In the genomic region with DNA sequence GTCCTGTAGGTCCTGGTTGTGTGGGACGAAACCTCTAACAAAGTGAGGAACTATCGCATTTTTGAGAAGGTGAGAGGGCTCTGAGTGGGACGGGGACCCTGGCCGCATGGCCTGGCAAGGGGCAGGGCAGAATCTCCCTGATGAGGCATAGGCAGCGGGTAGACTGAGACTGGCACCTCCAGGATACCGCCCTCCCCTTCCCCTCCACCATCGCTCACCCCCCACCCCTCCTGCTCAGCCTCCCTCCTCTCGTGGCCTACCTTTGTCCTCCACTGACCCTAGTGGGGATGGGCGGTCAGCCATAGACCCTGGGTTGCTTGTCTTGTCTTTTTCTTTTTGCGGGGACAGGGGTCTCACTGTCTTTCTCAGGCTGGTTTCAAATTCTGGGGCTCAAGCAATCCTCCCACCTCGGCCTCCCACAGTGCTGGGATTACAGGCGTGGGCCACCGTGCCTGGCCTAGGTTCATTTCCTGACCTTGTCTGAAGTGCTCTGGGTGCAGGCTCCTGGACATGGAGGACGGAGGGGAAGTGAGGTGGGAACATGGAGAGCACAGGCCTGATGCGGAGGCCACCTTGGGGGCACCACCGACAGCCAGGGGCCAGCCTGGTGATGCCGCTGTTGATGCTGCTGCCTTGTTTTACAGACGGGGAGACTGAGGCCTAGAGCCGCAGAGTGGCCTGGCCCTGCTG, we compare ENCODE assay signal across 13 cellular contexts. TPM values are rescaled to one million over a fixed set of nuclear protein-coding genes. Genes with fewer than 3 reads are reported as not detected.
DNase-seq lines count a peak whose midpoint lies in the region; ATAC-seq and TF ChIP-seq lines count a peak whose summit lies in the region.
"Had no signal": no experiment of that assay in that cellular context is flagged by ENCODE, and none has a peak within 500 bp of the region (broad histone marks: within the 10 kb centered on the region; RNA-seq: fewer than 3 reads in every experiment).

No MANE protein-coding gene starts in this region.

- no peaks in the 10 kb centered on the region for H3K27me3 Mint-ChIP-seq in activated CD8-positive, alpha-beta T cell treated with anti-CD3 and anti-CD28 coated beads, Interleukin-2, amount 10 ng/mL, durations not matched to agents 7 days and 5 days (ENCODE audit: low read depth)
- H3K27me3 Mint-ChIP-seq in activated CD8-positive, alpha-beta T cell treated with anti-CD3 and anti-CD28 coated beads for 36 hours, result no peaks in the 10 kb centered on the region
- H3K27me3 Mint-ChIP-seq in neural crest cell (ENCODE audit: low read depth), result no peaks in the 10 kb centered on the region

- H3K27ac Mint-ChIP-seq in activated CD8-positive, alpha-beta T cell treated with anti-CD3 and anti-CD28 coated beads, Interleukin-2, amount 10 ng/mL, durations not matched to agents 7 days and 5 days, result peak overlapping the region; percentile 76
- H3K27ac Mint-ChIP-seq in activated CD8-positive, alpha-beta T cell treated with anti-CD3 and anti-CD28 coated beads for 36 hours, result no peak overlapping the region
- H3K27ac Mint-ChIP-seq in neural crest cell (ENCODE audit: unreplicated experiment), result peak overlapping the region; percentile 57

- no peaks in the 10 kb centered on the region for H3K9me3 Mint-ChIP-seq in activated CD8-positive, alpha-beta T cell treated with anti-CD3 and anti-CD28 coated beads, Interleukin-2, amount 10 ng/mL, durations not matched to agents 7 days and 5 days (ENCODE audit: insufficient read depth)
- no peaks in the 10 kb centered on the region for H3K9me3 Mint-ChIP-seq in activated CD8-positive, alpha-beta T cell treated with anti-CD3 and anti-CD28 coated beads for 36 hours
- no peaks in the 10 kb centered on the region for H3K9me3 Mint-ChIP-seq in neural crest cell

- no peak for TF ChIP-seq CTCF in activated CD8-positive, alpha-beta T cell treated with anti-CD3 and anti-CD28 coated beads for 36 hours (IDR thresholded peaks at IDR 0.05)
- TF ChIP-seq CTCF in neural crest cell (conservative IDR thresholded peaks at IDR 0.05), result no peak

- H3K4me3 Mint-ChIP-seq in activated CD8-positive, alpha-beta T cell treated with anti-CD3 and anti-CD28 coated beads, Interleukin-2, amount 10 ng/mL, durations not matched to agents 7 days and 5 days, result no peak overlapping the region
- H3K4me3 Mint-ChIP-seq in activated CD8-positive, alpha-beta T cell treated with anti-CD3 and anti-CD28 coated beads for 36 hours, result no peak overlapping the region
- no peak overlapping the region for H3K4me3 Mint-ChIP-seq in neural crest cell

- DNase-seq in activated CD8-positive, alpha-beta T cell treated with anti-CD3 and anti-CD28 coated beads, Interleukin-2, amount 10 ng/mL, durations not matched to agents 7 days and 5 days, result no peak
- DNase-seq in activated CD8-positive, alpha-beta T cell treated with anti-CD3 and anti-CD28 coated beads for 36 hours, result no peak
- DNase-seq in activated T-cell treated with anti-CD3 and anti-CD28 coated beads, Interleukin-2, amount 50 U/mL, for 48 hours, result peak; percentile 13 to 14
- DNase-seq in neural crest cell (ENCODE audit: low read depth, low spot score) (no peak), SIG-M5 treated with dmso at 0.1 percent for 504 hours (lab: John Stamatoyannopoulos, UW; ENCODE audit: unreplicated experiment) (no peak), hepatic stellate cell (ENCODE audit: low spot score) (no peak)
- DNase-seq: NCI-H1417 treated with DMSO at 0.1 percent for 48 hours; NCI-H526 treated with DMSO at 0.1 percent for 48 hours; stimulated activated CD4-positive, alpha-beta T cell treated with anti-CD3 and anti-CD28 coated beads, Interleukin-15, amount 100 ng/mL, for 24 hours had no signal

- ATAC-seq in activated CD8-positive, alpha-beta T cell treated with anti-CD3 and anti-CD28 coated beads, Interleukin-2, amount 10 ng/mL, durations not matched to agents 7 days and 5 days, result no peak
- ATAC-seq in activated CD8-positive, alpha-beta T cell treated with anti-CD3 and anti-CD28 coated beads for 36 hours, result no peak
- peak; percentile 6 for ATAC-seq in GM21390 (IDR thresholded peaks at IDR 0.05; ENCODE audit: unreplicated experiment)
- ATAC-seq in GM18498 (IDR thresholded peaks at IDR 0.05; ENCODE audit: unreplicated experiment), result no peak
- ATAC-seq: lower lobe of right lung, Right ventricle myocardium inferior had no signal

- POLR2A ChIA-PET in activated CD8-positive, alpha-beta T cell treated with anti-CD3 and anti-CD28 coated beads, Interleukin-2, amount 10 ng/mL, durations not matched to agents 7 days and 5 days (lab: Charles Lee), result no interaction called here
- POLR2A ChIA-PET in activated CD8-positive, alpha-beta T cell treated with anti-CD3 and anti-CD28 coated beads for 36 hours (lab: Charles Lee), result interaction anchor here (2.5 kb wide), 1 partner anchor 20 kb away, joined by 11 read pairs; no protein-coding TSS in a partner anchor

- H3K4me1 Mint-ChIP-seq in activated CD8-positive, alpha-beta T cell treated with anti-CD3 and anti-CD28 coated beads, Interleukin-2, amount 10 ng/mL, durations not matched to agents 7 days and 5 days (ENCODE audit: low read depth), result peaks cover 47% of the 10 kb centered on the region
- H3K4me1 Mint-ChIP-seq in activated CD8-positive, alpha-beta T cell treated with anti-CD3 and anti-CD28 coated beads for 36 hours (ENCODE audit: low read depth), result peaks cover 34% of the 10 kb centered on the region
- H3K4me1 Mint-ChIP-seq in neural crest cell, result peaks cover 8% of the 10 kb centered on the region

- CTCF ChIA-PET in activated CD8-positive, alpha-beta T cell treated with anti-CD3 and anti-CD28 coated beads, Interleukin-2, amount 10 ng/mL, durations not matched to agents 7 days and 5 days (lab: Charles Lee), result no interaction called here
- CTCF ChIA-PET in activated CD8-positive, alpha-beta T cell treated with anti-CD3 and anti-CD28 coated beads for 36 hours (lab: Charles Lee), result no interaction called here

- intact Hi-C loops in activated CD8-positive, alpha-beta T cell treated with anti-CD3 and anti-CD28 coated beads for 36 hours (cut with micrococcal nuclease), result no loop called here

- H3K36me3 Mint-ChIP-seq in activated CD8-positive, alpha-beta T cell treated with anti-CD3 and anti-CD28 coated beads, Interleukin-2, amount 10 ng/mL, durations not matched to agents 7 days and 5 days (ENCODE audit: low read depth), result peaks cover 55% of the 10 kb centered on the region
- H3K36me3 Mint-ChIP-seq in activated CD8-positive, alpha-beta T cell treated with anti-CD3 and anti-CD28 coated beads for 36 hours (ENCODE audit: low read depth), result peaks cover 23% of the 10 kb centered on the region
- H3K36me3 Mint-ChIP-seq in neural crest cell (ENCODE audit: low read depth), result no peaks in the 10 kb centered on the region

RNA-seq across cellular contexts. Expression of gene ADD1, which starts 10.5 kb away (rescaled TPM):
- 100 to 1,000 TPM; 252 to 255 TPM for total RNA-seq in activated CD8-positive, alpha-beta T cell treated with anti-CD3 and anti-CD28 coated beads, Interleukin-2, amount 10 ng/mL, durations not matched to agents 7 days and 5 days
- 100 to 1,000 TPM; 149 to 154 TPM for total RNA-seq in activated CD8-positive, alpha-beta T cell treated with anti-CD3 and anti-CD28 coated beads for 36 hours
- total RNA-seq in neural crest cell, result 230 and 236 TPM in 2 replicates

RNA-seq across cellular contexts. Expression of gene SH3BP2, which starts 40.2 kb away (rescaled TPM):
- 10 to 100 TPM; 88.2 to 93.0 TPM for total RNA-seq in activated CD8-positive, alpha-beta T cell treated with anti-CD3 and anti-CD28 coated beads, Interleukin-2, amount 10 ng/mL, durations not matched to agents 7 days and 5 days
- total RNA-seq in activated CD8-positive, alpha-beta T cell treated with anti-CD3 and anti-CD28 coated beads for 36 hours, result 10 to 100 TPM; 54.8 to 59.0 TPM
- total RNA-seq in neural crest cell, result 34.8 and 39.1 TPM in 2 replicates

Comparison
In these comparisons a context has a peak if more than half of its experiments do, and no peak if none do; other contexts are left out.
1. DNase-seq: peak in activated T-cell treated with anti-CD3 and anti-CD28 coated beads, Interleukin-2, amount 50 U/mL, for 48 hours (2 of 2); none in activated CD8-positive, alpha-beta T cell treated with anti-CD3 and anti-CD28 coated beads, Interleukin-2, amount 10 ng/mL, durations not matched to agents 7 days and 5 days (single experiment), activated CD8-positive, alpha-beta T cell treated with anti-CD3 and anti-CD28 coated beads for 36 hours (single experiment), neural crest cell (single experiment), SIG-M5 treated with dmso at 0.1 percent for 504 hours (single experiment) and hepatic stellate cell (single experiment).